21 cellular contexts compared by ENCODE assay signal in the genomic region with DNA sequence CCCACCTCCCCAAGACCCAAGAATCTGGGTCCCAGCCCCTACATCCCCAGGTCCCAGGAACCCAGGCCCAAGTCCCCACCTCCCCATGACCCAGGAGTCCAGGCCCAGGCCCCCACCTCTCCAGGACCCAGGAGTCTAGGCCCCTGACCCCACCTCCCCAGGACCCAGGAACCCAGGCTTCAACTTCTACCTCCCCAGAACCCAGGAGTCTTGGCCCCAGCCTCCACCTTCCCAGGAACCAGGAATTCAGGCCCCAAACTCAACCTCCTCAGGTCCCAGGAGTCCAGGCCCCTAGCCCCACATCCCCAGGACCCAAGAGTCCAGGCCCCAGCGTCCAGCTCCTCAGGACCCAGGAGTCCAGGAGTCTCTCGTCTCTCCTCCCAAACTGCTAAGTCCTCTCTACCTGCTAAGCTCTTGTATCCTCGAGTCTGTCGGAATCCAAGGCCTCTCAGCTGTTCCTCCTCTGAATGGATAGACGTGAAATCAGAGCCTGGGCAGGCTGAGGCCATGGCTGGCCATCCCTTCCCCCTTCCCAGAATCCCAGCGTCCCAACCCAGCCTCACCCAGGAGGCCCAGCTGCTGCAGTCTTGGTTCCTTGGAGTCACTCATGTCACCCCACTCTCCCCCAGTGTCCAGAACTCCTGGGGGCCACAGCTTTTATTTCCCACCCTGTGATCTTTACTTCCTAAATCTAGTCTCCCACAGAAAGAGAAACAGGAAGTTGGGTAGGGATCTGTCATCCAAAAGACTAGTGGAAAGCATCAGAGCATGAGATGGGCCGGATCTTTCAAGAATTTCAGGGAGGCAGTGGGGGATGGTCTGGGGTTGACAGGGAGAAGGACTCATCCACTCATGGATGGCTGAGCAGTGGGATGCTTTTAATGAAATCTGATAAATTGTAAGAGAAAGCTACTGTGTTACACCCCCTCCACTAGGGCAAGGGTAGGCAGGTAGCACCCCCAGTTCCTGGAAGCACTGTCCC. TPM values are rescaled to one million over a fixed set of nuclear protein-coding genes. Genes with fewer than 3 reads are reported as not detected.
A peak's percentile ranks its signal among the peaks of the same experiment; 100 is the strongest.
DNase-seq lines count a peak whose midpoint lies in the region; ATAC-seq, FAIRE-seq and TF ChIP-seq lines count a peak whose summit lies in the region.
"Had no signal": no experiment of that assay in that cellular context is flagged by ENCODE, and none has a peak within 500 bp of the region (broad histone marks: within the 10 kb centered on the region; RNA-seq: fewer than 3 reads in every experiment).

TSS of gene CD209 (minus strand) at position 632 of the 982 bp plus-strand sequence. CDS start at position 609, 23 bp downstream.

- H3K79me1 ChIP-seq in H1 (ENCODE audit: low read depth, low read length): no peaks in the 10 kb centered on the region

- peak within 1 kb of the TSS; percentile 10; the same call in 1 of the 2 replicates for H2AFZ ChIP-seq in H1 (ENCODE audit: low read length)
- H2AFZ ChIP-seq: PC-9 had no signal

- in situ Hi-C loops in KBM-7 (cut with MboI; ENCODE audit: low pct_unique_long_range_greater_than_20kb, low sequenced_read_pairs) (no loop called here), HAP-1 (cut with MboI; ENCODE audit: low sequenced_read_pairs) (no loop called here)

- no peak for ATAC-seq in GM19324 (IDR thresholded peaks at IDR 0.05; ENCODE audit: low FRiP score, unreplicated experiment)
- ATAC-seq: activated naive CD4-positive, alpha-beta T cell treated with anti-CD3 and anti-CD28 coated beads, Interleukin-2, amount 50 U/mL, for 72 hours; left lobe of liver; natural killer cell had no signal

- H3K27ac Mint-ChIP-seq in nephron progenitor cell: peak within 1 kb of the TSS; percentile 72
- H3K27ac Mint-ChIP-seq: activated CD4-positive, alpha-beta T cell treated with anti-CD3 and anti-CD28 coated beads, Interleukin-2, amount 10 ng/mL, durations not matched to agents 24 days and 14 days; activated naive CD4-positive, alpha-beta T cell treated with anti-CD3 and anti-CD28 coated beads, Interleukin-2, amount 50 U/mL, for 72 hours; natural killer cell had no signal

- no peak within 1 kb of the TSS for H3K4me3 ChIP-seq in BLaER1
- peak within 1 kb of the TSS in 1 of 4 experiments; percentile 22; a peak in 1 of 8 replicates for H3K4me3 ChIP-seq in H1 (ENCODE audit: extremely low read depth in 1 of 4, insufficient read depth in 2 of 4, low read depth in 3 of 4, low read length in 4 of 4)
- H3K4me3 ChIP-seq in HAP-1: no peak within 1 kb of the TSS
- H3K4me3 ChIP-seq: PC-9, suprapubic skin had no signal

- TF ChIP-seq POLR2A in H1 (IDR thresholded peaks at IDR 0.05; ENCODE audit: control extremely low read depth in 1 of 2, low read depth in 2 of 2, low read length in 2 of 2): no peak

- H3K27me3 ChIP-seq in BLaER1 (no peaks in the 10 kb centered on the region), H1 (replicated peaks in 1 of 4; ENCODE audit: control insufficient read depth in 3 of 4, extremely low read depth in 1 of 4, insufficient read depth in 3 of 4, low read length in 3 of 4) (no peaks in the 10 kb centered on the region; a peak in 1 of 7 replicates), HAP-1 (ENCODE audit: low read depth) (no peaks in the 10 kb centered on the region)

- H3K9me3 ChIP-seq in BLaER1 (peaks cover 6% of the 10 kb centered on the region; the same call in 1 of the 2 replicates), H1 (ENCODE audit: insufficient read depth in 2 of 2, low read depth in 1 of 2, low read length in 1 of 2) (peaks cover 0 to 6% of the 10 kb centered on the region in 2 experiments; a peak in 1 of 4 replicates), HAP-1 (no peaks in the 10 kb centered on the region)
- H3K9me3 ChIP-seq: SK-N-SH, suprapubic skin had no signal

- H2BK5ac ChIP-seq in H1 (ENCODE audit: low read depth, low read length): peak within 1 kb of the TSS; percentile 76; the same call in 1 of the 2 replicates

- DNase-seq in KBM-7 (peak; percentile 39), H1 (ENCODE audit: low read depth in 1 of 2, low spot score in 2 of 2) (no peak), nephron progenitor cell (no peak), hepatic stellate cell (ENCODE audit: low spot score) (no peak), HAP-1 (ENCODE audit: low spot score in 2 of 2) (no peak), NCI-H1694 treated with DMSO at 0.1 percent for 48 hours (lab: John Stamatoyannopoulos, UW) (no peak)
- DNase-seq: activated CD4-positive, alpha-beta T cell treated with anti-CD3 and anti-CD28 coated beads, Interleukin-2, amount 10 ng/mL, durations not matched to agents 24 days and 14 days; hypothalamus; natural killer cell; NCI-H2081; NCI-H510A treated with DMSO at 0.1 percent for 48 hours; SK-N-SH had no signal

- no peak for TF ChIP-seq CTCF in H1 (IDR thresholded peaks at IDR 0.05; ENCODE audit: control extremely low read depth in 1 of 3, insufficient read depth in 1 of 3, low read depth in 1 of 3, low read length in 3 of 3)
- TF ChIP-seq CTCF in nephron progenitor cell (IDR thresholded peaks at IDR 0.05): no peak

- no peak within 1 kb of the TSS for H3K56ac ChIP-seq in H1 (replicated peaks; ENCODE audit: insufficient read length, low read depth, low read length)

- no peak within 1 kb of the TSS for H3K23ac ChIP-seq in H1 (ENCODE audit: insufficient read length)

- POLR2A ChIA-PET in H1 (lab: Charles Lee; ENCODE audit: partially characterized antibody): interaction anchor here (0.8 kb wide), 1 partner anchor 82 kb away, joined by 4 read pairs; no protein-coding TSS in a partner anchor

- no peaks in the 10 kb centered on the region for H3K36me3 Mint-ChIP-seq in nephron progenitor cell (ENCODE audit: low read depth)
- H3K36me3 Mint-ChIP-seq: natural killer cell had no signal

- H3K9ac ChIP-seq in BLaER1: no peak within 1 kb of the TSS
- no peak within 1 kb of the TSS for H3K9ac ChIP-seq in H1 (replicated peaks in 1 of 4; ENCODE audit: extremely low read depth in 1 of 4, low read depth in 3 of 4, low read length in 3 of 4)
- H3K9ac ChIP-seq: SK-N-SH had no signal

- peaks cover 8% of the 10 kb centered on the region for H3K4me1 Mint-ChIP-seq in nephron progenitor cell

- H4K91ac ChIP-seq in H1 (replicated peaks; ENCODE audit: insufficient read length, low read length): peak within 1 kb of the TSS; percentile 57

- H2BK120ac ChIP-seq in H1 (replicated peaks; ENCODE audit: low read depth, low read length): peak within 1 kb of the TSS; percentile 81

- no peaks in the 10 kb centered on the region; the same call in 1 of the 2 replicates for H3K23me2 ChIP-seq in H1 (ENCODE audit: low read depth, low read length)

- H2BK12ac ChIP-seq in H1 (ENCODE audit: low read depth, low read length): no peak within 1 kb of the TSS; the same call in 1 of the 2 replicates

- no peak within 1 kb of the TSS for H3K4me3 Mint-ChIP-seq in nephron progenitor cell
- H3K4me3 Mint-ChIP-seq: activated CD4-positive, alpha-beta T cell treated with anti-CD3 and anti-CD28 coated beads, Interleukin-2, amount 10 ng/mL, durations not matched to agents 24 days and 14 days; natural killer cell had no signal

- H4K20me1 ChIP-seq in BLaER1: no peaks in the 10 kb centered on the region
- H4K20me1 ChIP-seq in H1 (replicated peaks in 1 of 2; ENCODE audit: control insufficient read depth in 1 of 2, insufficient read depth in 2 of 2, low read length in 2 of 2): no peaks in the 10 kb centered on the region

- WGBS in H1 (ENCODE audit: extremely low coverage in 1 of 2, insufficient coverage in 1 of 2, insufficient read length in 1 of 2, insufficient replicate concordance in 2 of 2, low coverage in 1 of 2, low lambda C conversion rate in 2 of 2, missing lambda C conversion rate in 1 of 2), 2 experiments: 79% methylated on average over 7 of the region's 7 CpGs; no CpG with 5 or more reads in 1 of the 2 experiments

- H4K5ac ChIP-seq in H1 (ENCODE audit: insufficient read length, low read depth, low read length): peak within 1 kb of the TSS; percentile 94

- no peak for TF ChIP-seq EP300 in H1 (IDR thresholded peaks at IDR 0.05; ENCODE audit: borderline replicate concordance in 1 of 2, low read depth in 2 of 2, low read length in 2 of 2)

- no peaks in the 10 kb centered on the region for H3K79me2 ChIP-seq in H1 (ENCODE audit: control insufficient read depth in 1 of 2, insufficient read depth in 2 of 2, low read length in 2 of 2)

- peaks cover 13% of the 10 kb centered on the region for H3K9me3 Mint-ChIP-seq in nephron progenitor cell

- CTCF ChIA-PET in H1 (lab: Charles Lee; ENCODE audit: partially characterized antibody): interaction anchor here (0.8 to 1.8 kb wide), 7 partner anchors 28 to 85 kb away, joined by 3 to 7 read pairs (median 3); partner anchors contain the start of gene TRAPPC5

- H3K4me1 ChIP-seq in BLaER1 (peaks cover 45% of the 10 kb centered on the region), H1 (replicated peaks in 1 of 4; ENCODE audit: control insufficient read depth in 3 of 4, insufficient read depth in 4 of 4, low read length in 3 of 4) (peaks cover 3 to 15% (median 8%) of the 10 kb centered on the region in 4 experiments; a peak in 6 of 7 replicates), HAP-1 (no peaks in the 10 kb centered on the region)
- H3K4me1 ChIP-seq: suprapubic skin had no signal

- H3K36me3 ChIP-seq in BLaER1 (no peaks in the 10 kb centered on the region), H1 (ENCODE audit: control insufficient read depth in 2 of 4, insufficient read depth in 4 of 4, low read length in 3 of 4) (no peaks in the 10 kb centered on the region), HAP-1 (replicated peaks) (no peaks in the 10 kb centered on the region)
- H3K36me3 ChIP-seq: suprapubic skin had no signal

- no peak within 1 kb of the TSS; the same call in 1 of the 2 replicates for H2AK5ac ChIP-seq in H1 (ENCODE audit: low read depth, low read length)

- TF ChIP-seq RAD21 in H1 (IDR thresholded peaks at IDR 0.05 in 1 of 2, conservative IDR thresholded peaks at IDR 0.05 in 1 of 2; ENCODE audit: low read depth in 2 of 2, low read length in 2 of 2): no peak

- H2BK20ac ChIP-seq in H1 (ENCODE audit: low read length): peak within 1 kb of the TSS; percentile 94

- no peak within 1 kb of the TSS for H3K18ac ChIP-seq in H1 (ENCODE audit: extremely low read depth, low read length)

- H3K27ac ChIP-seq in BLaER1: no peak within 1 kb of the TSS
- H3K27ac ChIP-seq in H1 (ENCODE audit: low read depth, low read length): peak within 1 kb of the TSS; percentile 28; the same call in 1 of the 2 replicates
- H3K27ac ChIP-seq: PC-9, suprapubic skin had no signal

- H3K27me3 Mint-ChIP-seq in nephron progenitor cell (ENCODE audit: low read depth, poor library complexity): peaks cover 49% of the 10 kb centered on the region

- H2BK15ac ChIP-seq in H1 (ENCODE audit: low read length): 0 out of 2 replicates have a peak within 1 kb of the TSS, but pooled peaks have one; percentile 4

- H3K4me2 ChIP-seq in BLaER1 (0 out of 2 replicates have a peak within 1 kb of the TSS, but pooled peaks have one; percentile 4), H1 (ENCODE audit: insufficient read depth in 1 of 2, low read depth in 2 of 2, low read length in 2 of 2) (peak within 1 kb of the TSS in 1 of 2 experiments; percentile 20; a peak in 1 of 4 replicates)
- H3K4me2 ChIP-seq: PC-9, SK-N-SH had no signal

- no peak for FAIRE-seq in H1 (lab: Jason Lieb, UNC)
- FAIRE-seq: H54, TTC549 had no signal

- no peak within 1 kb of the TSS for H3K14ac ChIP-seq in H1 (ENCODE audit: insufficient read length)

- no peak within 1 kb of the TSS for H4K8ac ChIP-seq in H1 (ENCODE audit: extremely low read depth, insufficient read depth, low read length)

- H3K4ac ChIP-seq in H1 (replicated peaks; ENCODE audit: insufficient read length, low read depth, low read length): peak within 1 kb of the TSS; percentile 51

RNA-seq across cellular contexts. Expression of gene CD209, which starts in this region (rescaled TPM):
- 0.22 TPM in 1 of 2 replicates, not detected in the other for total RNA-seq in H1 (2021; fragmentation: NEBNext Ultra II Directional; extraction: Animal tissue kit (Norgen Biotek cat#: 25700))
- 0.03 and 0.05 TPM in 2 replicates for polyA plus RNA-seq in H1 (2011; rRNA removed)
- 0.05 TPM for polyA plus RNA-seq in H1 (2011; cell fraction: cytosol; rRNA removed)
- 0.04 TPM for polyA plus RNA-seq in H1 (2011; cell fraction: nucleus; rRNA removed)
- 0.05 to 0.16 TPM (median 0.15 TPM) in 3 of 4 replicates, not detected in the other for polyA plus RNA-seq in H1 (2012, experiment 1 of 2)
- not detected for polyA plus RNA-seq in H1 (2012, experiment 2 of 2)
- polyA plus RNA-seq in H1 (2013, experiment 1 of 2): 0.10 TPM
- polyA plus RNA-seq in H1 (2013, experiment 2 of 2): 0.07 TPM
- 0.12 TPM in 1 of 2 replicates, not detected in the other for polyA minus RNA-seq in H1 (2011; rRNA and poly(A)+ RNA removed)
- not detected for polyA minus RNA-seq in H1 (2011; cell fraction: cytosol; rRNA and poly(A)+ RNA removed)
- not detected for polyA minus RNA-seq in H1 (2011; cell fraction: nucleus; rRNA and poly(A)+ RNA removed)
- total RNA-seq: activated CD4-positive, alpha-beta T cell treated with anti-CD3 and anti-CD28 coated beads, Interleukin-2, amount 10 ng/mL, durations not matched to agents 24 days and 14 days; activated naive CD4-positive, alpha-beta T cell treated with anti-CD3 and anti-CD28 coated beads, Interleukin-2, amount 50 U/mL, for 72 hours; M059J; PC-9 had no signal
- polyA plus RNA-seq: SK-N-SH had no signal
